In genomic region chr5:109805472-109805871, GRCh38 we compare ENCODE assay signal across 14 cellular contexts.
DNase-seq lines count a peak whose midpoint lies in the region; ATAC-seq and TF ChIP-seq lines count a peak whose summit lies in the region.
"Had no signal": no experiment of that assay in that cellular context is flagged by ENCODE, and none has a peak within 500 bp of the region (broad histone marks: within the 10 kb centered on the region; RNA-seq: fewer than 3 reads in every experiment).

No MANE protein-coding gene starts in this region.

- intact Hi-C loops in posterior vena cava (cut with DNase I), result no loop called here

- peak; percentile 62 for ATAC-seq in GM18870 (IDR thresholded peaks at IDR 0.05; ENCODE audit: unreplicated experiment)
- peak; percentile 62 for ATAC-seq in HG02642 (IDR thresholded peaks at IDR 0.05; ENCODE audit: poor library complexity, unreplicated experiment)
- ATAC-seq in GM19324 (IDR thresholded peaks at IDR 0.05; ENCODE audit: low FRiP score, unreplicated experiment), result no peak
- ATAC-seq: naive thymus-derived CD8-positive, alpha-beta T cell; stimulated activated naive CD8-positive, alpha-beta T cell treated with anti-CD3 and anti-CD28 coated beads, Interleukin-15, amount 100 ng/mL, for 72 hours had no signal

- TF ChIP-seq CTCF in coronary artery (IDR thresholded peaks at IDR 0.05), result no peak

- H3K4me3 ChIP-seq in coronary artery, result no peak overlapping the region
- H3K4me3 ChIP-seq: sigmoid colon had no signal

- H3K27ac ChIP-seq in coronary artery, result no peak overlapping the region
- H3K27ac ChIP-seq: sigmoid colon had no signal

- peak; percentile 11 for DNase-seq in RPMI7951 (ENCODE audit: low read depth)
- DNase-seq in kidney tubule cell (ENCODE audit: low spot score), result peak; percentile 85
- DNase-seq in coronary artery (ENCODE audit: low spot score), result no peak
- no peak for DNase-seq in stimulated activated CD4-positive, alpha-beta T cell treated with anti-CD3 and anti-CD28 coated beads, Interleukin-2, amount 100 ng/mL, for 48 hours
- no peak for DNase-seq in posterior vena cava (ENCODE audit: low spot score)
- DNase-seq: activated T-cell treated with anti-CD3 and anti-CD28 coated beads, Interleukin-2, amount 50 U/mL, for 1 hour; DMS153; effector CD8-positive, alpha-beta T cell; naive thymus-derived CD8-positive, alpha-beta T cell; sigmoid colon; stimulated activated naive CD8-positive, alpha-beta T cell treated with anti-CD3 and anti-CD28 coated beads, Interleukin-15, amount 100 ng/mL, for 72 hours had no signal

Comparison
In these comparisons a context has a peak if more than half of its experiments do, and no peak if none do; other contexts are left out.
1. DNase-seq: peak in RPMI7951 (single experiment) and kidney tubule cell (single experiment); none in coronary artery (single experiment), stimulated activated CD4-positive, alpha-beta T cell treated with anti-CD3 and anti-CD28 coated beads, Interleukin-2, amount 100 ng/mL, for 48 hours (0 of 2) and posterior vena cava (single experiment).